1 cellular context compared by ENCODE assay signal in the genomic region with DNA sequence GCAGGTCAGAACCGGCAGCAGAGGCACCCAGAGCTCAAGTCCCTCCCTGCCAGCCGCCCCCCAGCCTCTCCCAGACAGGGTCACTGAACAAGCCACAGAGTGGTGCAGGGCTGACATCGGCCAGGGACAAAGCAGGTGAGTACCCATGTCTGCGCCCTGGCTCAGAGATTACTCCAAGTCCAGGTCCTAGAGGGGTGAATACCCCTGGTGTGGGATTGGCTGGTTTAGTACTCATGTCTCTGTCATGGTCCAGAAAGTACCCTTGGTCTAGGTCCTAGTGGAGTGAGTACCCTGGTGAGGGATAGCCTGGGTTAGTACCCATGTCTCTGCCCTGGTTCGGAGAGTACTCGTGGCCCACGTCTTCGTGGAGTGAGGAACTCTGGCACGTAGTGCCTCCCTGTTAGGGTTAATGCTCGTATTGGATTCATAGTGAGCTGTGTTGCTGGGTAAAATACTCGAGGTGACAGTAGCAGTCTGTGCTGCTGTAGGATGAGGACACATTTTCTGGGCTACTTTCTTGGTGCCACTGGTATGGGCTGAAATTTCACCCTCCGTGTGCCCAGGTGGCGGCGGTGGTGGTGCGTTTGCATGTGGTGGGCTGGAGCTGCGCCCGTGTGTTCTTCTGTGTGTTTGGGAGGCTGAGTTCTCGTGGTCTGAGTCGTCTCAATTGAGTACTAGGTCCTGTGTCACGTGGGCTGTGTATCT.
A peak's percentile ranks its signal among the peaks of the same experiment; 100 is the strongest.
TF ChIP-seq lines count a peak whose summit lies in the region.

No MANE protein-coding gene starts in this region.

TF ChIP-seq in HepG2, 621 proteins besides CTCF, POLR2A, EP300 and RAD21:
- TF ChIP-seq RFX5 (IDR thresholded peaks at IDR 0.05; ENCODE audit: low read depth, low read length) (peak; percentile 94), ZNF264 (CRISPR knock-in tag; IDR thresholded peaks at IDR 0.05) (no peak), KMT2A (CRISPR knock-in tag; IDR thresholded peaks at IDR 0.05) (no peak), CHD2 (IDR thresholded peaks at IDR 0.05; ENCODE audit: low read depth, low read length) (no peak)
- TF ChIP-seq, protein P1, sequence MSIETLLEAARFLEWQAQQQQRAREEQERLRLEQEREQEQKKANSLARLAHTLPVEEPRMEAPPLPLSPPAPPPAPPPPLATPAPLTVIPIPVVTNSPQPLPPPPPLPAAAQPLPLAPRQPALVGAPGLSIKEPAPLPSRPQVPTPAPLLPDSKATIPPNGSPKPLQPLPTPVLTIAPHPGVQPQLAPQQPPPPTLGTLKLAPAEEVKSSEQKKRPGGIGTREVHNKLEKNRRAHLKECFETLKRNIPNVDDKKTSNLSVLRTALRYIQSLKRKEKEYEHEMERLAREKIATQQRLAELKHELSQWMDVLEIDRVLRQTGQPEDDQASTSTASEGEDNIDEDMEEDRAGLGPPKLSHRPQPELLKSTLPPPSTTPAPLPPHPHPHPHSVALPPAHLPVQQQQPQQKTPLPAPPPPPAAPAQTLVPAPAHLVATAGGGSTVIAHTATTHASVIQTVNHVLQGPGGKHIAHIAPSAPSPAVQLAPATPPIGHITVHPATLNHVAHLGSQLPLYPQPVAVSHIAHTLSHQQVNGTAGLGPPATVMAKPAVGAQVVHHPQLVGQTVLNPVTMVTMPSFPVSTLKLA (IDR thresholded peaks at IDR 0.05): peak; percentile 37
